Comparison of ENCODE assay signal across 24 cellular contexts in genomic region chr13:82412749-82413148, GRCh38.
"Had no signal": no experiment of that assay in that cellular context is flagged by ENCODE, and none has a peak within 500 bp of the region (broad histone marks: within the 10 kb centered on the region; RNA-seq: fewer than 3 reads in every experiment).

No MANE protein-coding gene starts in this region.

- H3K36me3 Mint-ChIP-seq: activated CD4-positive, alpha-beta memory T cell treated with anti-CD3 and anti-CD28 coated beads for 36 hours; activated naive CD8-positive, alpha-beta T cell; brain had no signal

- H3K9me3 Mint-ChIP-seq: brain had no signal

- ATAC-seq: activated T-cell treated with anti-CD3 and anti-CD28 coated beads, Interleukin-2, amount 50 U/mL, for 4 hours had no signal

- H3K27me3 Mint-ChIP-seq: activated CD4-positive, alpha-beta memory T cell treated with anti-CD3 and anti-CD28 coated beads for 36 hours; activated CD4-positive, alpha-beta T cell treated with anti-CD3 and anti-CD28 coated beads, Interleukin-2, amount 10 ng/mL, durations not matched to agents 7 days and 5 days; activated naive CD8-positive, alpha-beta T cell; brain had no signal

- DNase-seq: activated CD4-positive, alpha-beta memory T cell treated with anti-CD3 and anti-CD28 coated beads for 36 hours; activated CD4-positive, alpha-beta T cell treated with anti-CD3 and anti-CD28 coated beads, Interleukin-2, amount 10 ng/mL, durations not matched to agents 7 days and 5 days; activated CD4-positive, CD25-positive, alpha-beta regulatory T cell; activated CD8-positive, alpha-beta memory T cell treated with anti-CD3 and anti-CD28 coated beads for 24 hours; activated effector memory CD4-positive, alpha-beta T cell treated with anti-CD3 and anti-CD28 coated beads, Interleukin-2, amount 50 U/mL, for 16 hours; activated naive CD4-positive, alpha-beta T cell treated with anti-CD3 and anti-CD28 coated beads for 36 hours; activated T-cell treated with anti-CD3 and anti-CD28 coated beads, Interleukin-2, amount 50 U/mL, for 4 hours; amygdala; Kasumi-1; NCI-H1092; NCI-H1417 treated with DMSO at 0.1 percent for 48 hours; NCI-H1694; NCI-H2029 treated with DMSO at 0.1 percent for 48 hours; NCI-H345; NCI-H510A; NCI-H526 treated with DMSO at 0.1 percent for 48 hours; NCI-H82; SIG-M5; T-helper 1 cell had no signal

- H3K4me1 Mint-ChIP-seq: activated CD4-positive, alpha-beta T cell treated with anti-CD3 and anti-CD28 coated beads, Interleukin-2, amount 10 ng/mL, durations not matched to agents 7 days and 5 days; brain had no signal

- H3K27ac ChIP-seq: VCaP had no signal

- H3K27ac Mint-ChIP-seq: activated CD4-positive, alpha-beta memory T cell treated with anti-CD3 and anti-CD28 coated beads for 36 hours; activated CD4-positive, alpha-beta T cell treated with anti-CD3 and anti-CD28 coated beads, Interleukin-2, amount 10 ng/mL, durations not matched to agents 7 days and 5 days; activated naive CD4-positive, alpha-beta T cell treated with anti-CD3 and anti-CD28 coated beads for 36 hours; activated naive CD8-positive, alpha-beta T cell; brain had no signal

- FAIRE-seq: astrocyte, RCC 7860 had no signal

- H3K4me3 Mint-ChIP-seq: activated CD4-positive, alpha-beta memory T cell treated with anti-CD3 and anti-CD28 coated beads for 36 hours; activated CD4-positive, alpha-beta T cell treated with anti-CD3 and anti-CD28 coated beads, Interleukin-2, amount 10 ng/mL, durations not matched to agents 7 days and 5 days; activated naive CD4-positive, alpha-beta T cell treated with anti-CD3 and anti-CD28 coated beads for 36 hours; activated naive CD8-positive, alpha-beta T cell; activated T-cell treated with anti-CD3 and anti-CD28 coated beads, Interleukin-2, amount 50 U/mL, for 4 hours; brain had no signal
